Comparison of ENCODE assay signal across 8 cellular contexts in the genomic region with DNA sequence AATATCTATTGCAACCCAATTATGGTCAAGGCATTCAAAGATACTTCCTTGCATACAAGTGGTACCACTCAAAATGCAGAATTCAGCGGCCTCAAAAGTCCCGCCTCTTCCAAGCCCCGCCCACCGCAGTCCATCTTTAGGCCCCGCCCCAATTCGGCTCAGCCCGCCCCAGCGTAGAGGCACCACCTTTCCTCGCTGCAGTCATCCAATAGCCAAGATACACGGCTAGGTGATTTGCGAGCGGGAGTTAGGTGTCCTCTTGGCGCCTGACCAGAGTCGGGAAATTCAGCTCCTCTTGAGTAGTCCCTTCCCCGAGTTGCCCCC. TPM values are rescaled to one million over a fixed set of nuclear protein-coding genes. Genes with fewer than 3 reads are reported as not detected.
DNase-seq lines count a peak whose midpoint lies in the region; ATAC-seq and TF ChIP-seq lines count a peak whose summit lies in the region.

No MANE protein-coding gene starts in this region.

- CTCF ChIA-PET in Panc1 (lab: Charles Lee), result no interaction called here

- H3K4me1 Mint-ChIP-seq in natural killer cell, result peaks cover 34 to 46% of the 10 kb centered on the region in 2 donors

- in situ Hi-C loops in Panc1 (cut with HindIII; ENCODE audit: low pct_unique_long_range_greater_than_20kb, low sequenced_read_pairs), result no loop called here

- POLR2A ChIA-PET in Panc1 (lab: Charles Lee), result interaction anchor here (0.7 kb wide), 1 partner anchor 95 kb away, joined by 3 read pairs; no protein-coding TSS in a partner anchor

- H3K27me3 ChIP-seq in Panc1 (ENCODE audit: control insufficient read depth, insufficient read depth, low read length), result no peaks in the 10 kb centered on the region

- peaks cover 12 to 31% of the 10 kb centered on the region in 2 donors for H3K27me3 Mint-ChIP-seq in natural killer cell (ENCODE audit: low read depth in 2 of 2)

- H3K36me3 ChIP-seq in Panc1 (ENCODE audit: control insufficient read depth, insufficient read depth, low read length), result peaks cover 3% of the 10 kb centered on the region; the same call in 1 of the 2 replicates

- DNase-seq in DMS 273 (lab: John Stamatoyannopoulos, UW; ENCODE audit: unreplicated experiment) (peak; percentile 96), KG1 (lab: John Stamatoyannopoulos, UW) (peak; percentile 95), Panc1 (ENCODE audit: low read depth, low spot score) (no peak), activated T-helper 1 cell treated with Interleukin-2 at 50 U/mL for 16 hours (ENCODE audit: low read depth) (peak; percentile 85), fibroblast of gingiva (ENCODE audit: low read depth) (peak; percentile 58), natural killer cell (peak; percentile 92)
- DNase-seq in stimulated activated naive CD4-positive, alpha-beta T cell treated with Interleukin-2 at 50 U/mL for 16 hours (lab: John Stamatoyannopoulos, UW), result peak; percentile 91

- H3K9me3 Mint-ChIP-seq in natural killer cell, result no peaks in the 10 kb centered on the region

- H3K9me3 ChIP-seq in Panc1 (ENCODE audit: control insufficient read depth, insufficient read depth, low read depth, low read length), result no peaks in the 10 kb centered on the region

- peak overlapping the region; percentile 91 for H3K4me3 Mint-ChIP-seq in natural killer cell

- BruUV-seq in Panc1 (replicated peaks; lab: Mats Ljungman, UMichigan), result no TSS peak

- H3K27ac Mint-ChIP-seq in natural killer cell, result peak overlapping the region; percentile 98 to 99

- ATAC-seq in GM21619 (IDR thresholded peaks at IDR 0.05; ENCODE audit: unreplicated experiment) (peak; percentile 62), Panc1 (peak; percentile 96), natural killer cell (peak; percentile 86 to 94 (median 86))

- intact Hi-C loops in Panc1 (cut with micrococcal nuclease; ENCODE audit: unreplicated experiment), result no loop called here
- intact Hi-C loops in natural killer cell (cut with micrococcal nuclease), result no loop called here

- TF ChIP-seq CTCF in Panc1 (IDR thresholded peaks at IDR 0.05) (no peak), natural killer cell (IDR thresholded peaks at IDR 0.05) (no peak)

- no peaks in the 10 kb centered on the region for H3K36me3 Mint-ChIP-seq in natural killer cell

- peaks cover 9% of the 10 kb centered on the region; the same call in 1 of the 2 replicates for H3K4me1 ChIP-seq in Panc1 (ENCODE audit: control insufficient read depth, insufficient read depth, low read length)

- H3K4me3 ChIP-seq in Panc1 (ENCODE audit: low read depth in 2 of 2, low read length in 2 of 2), result peak overlapping the region; percentile 70 to 94

- peak overlapping the region; percentile 82 for H3K27ac ChIP-seq in Panc1 (ENCODE audit: low read length)

RNA-seq across cellular contexts. Expression of gene SEC11C, which starts 0.4 kb away (rescaled TPM):
- 48.3 TPM for total RNA-seq in Panc1 (2021; ENCODE audit: unreplicated experiment)
- 41.2 TPM for polyA plus RNA-seq in Panc1 (2012; ENCODE audit: insufficient read length)
- total RNA-seq in natural killer cell, result 10 to 100 TPM; 50.9 to 76.4 (median 54.8) TPM
